ENCODE assay signal across 7 cellular contexts in genomic region chr20:33791959-33792597, GRCh38. TPM values are rescaled to one million over a fixed set of nuclear protein-coding genes. Genes with fewer than 3 reads are reported as not detected.
DNase-seq lines count a peak whose midpoint lies in the region; ATAC-seq and TF ChIP-seq lines count a peak whose summit lies in the region.

No MANE protein-coding gene starts in this region.

- DNase-seq in OCI-M1 (lab: John Stamatoyannopoulos, UW) (peak; percentile 42), Right ventricle myocardium superior (peak; percentile 61), gastrocnemius medialis (peak in 1 of 2 donors; percentile 28), DMS79 (lab: John Stamatoyannopoulos, UW) (no peak)
- DNase-seq in activated effector memory CD4-positive, alpha-beta T cell treated with anti-CD3 and anti-CD28 coated beads, Interleukin-2, amount 50 U/mL, for 16 hours: peak; percentile 83

- H3K27me3 ChIP-seq in gastrocnemius medialis: no peaks in the 10 kb centered on the region

- H3K4me3 ChIP-seq in GM12875 (ENCODE audit: low read depth, low read length) (no peak overlapping the region), gastrocnemius medialis (no peak overlapping the region)

- peak overlapping the region in 2 of 4 donors; percentile 37 to 59 for H3K27ac ChIP-seq in gastrocnemius medialis

- ATAC-seq in Right ventricle myocardium superior (ENCODE audit: poor library complexity): peak; percentile 29
- no peak for ATAC-seq in gastrocnemius medialis
- no peak for ATAC-seq in HG02798 (IDR thresholded peaks at IDR 0.05; ENCODE audit: poor library complexity, unreplicated experiment)

- peaks cover 13 to 29% of the 10 kb centered on the region in 2 donors for H3K4me1 ChIP-seq in gastrocnemius medialis

- H3K9me3 ChIP-seq in gastrocnemius medialis: no peaks in the 10 kb centered on the region

- H3K36me3 ChIP-seq in gastrocnemius medialis: no peaks in the 10 kb centered on the region

- intact Hi-C loops in Right ventricle myocardium superior (cut with DNase I): no loop called here
- intact Hi-C loops in gastrocnemius medialis (cut with DNase I; ENCODE audit: low total_unique reads): loop anchor here (2.0 to 5.0 kb wide), 3 partner anchors 70 to 275 kb away; no protein-coding TSS in a partner anchor

- in situ Hi-C loops in gastrocnemius medialis (cut with MboI; ENCODE audit: low sequenced_read_pairs in 4 of 4): no loop called here

- no peak for TF ChIP-seq POLR2A in gastrocnemius medialis (IDR thresholded peaks at IDR 0.05)

- peak; percentile 77 for TF ChIP-seq CTCF in GM12875 (IDR thresholded peaks at IDR 0.05; ENCODE audit: borderline replicate concordance, insufficient read depth, low read depth, low read length)
- peak; percentile 42 to 84 (median 72) for TF ChIP-seq CTCF in gastrocnemius medialis (IDR thresholded peaks at IDR 0.05 in 4 of 5, conservative IDR thresholded peaks at IDR 0.05 in 1 of 5)

RNA-seq across cellular contexts. Expression of gene CHMP4B, which starts 19.1 kb away (rescaled TPM):
- 101 TPM for total RNA-seq in Right ventricle myocardium superior
- 100 to 1,000 TPM in 1 of 4 donors, 10 to 100 TPM in 3; 57.4 to 109 (median 82.7) TPM for total RNA-seq in gastrocnemius medialis
